Comparison of ENCODE assay signal across 30 cellular contexts in genomic region chr3:155512867-155513261, GRCh38.
"Had no signal": no experiment of that assay in that cellular context is flagged by ENCODE, and none has a peak within 500 bp of the region (broad histone marks: within the 10 kb centered on the region; RNA-seq: fewer than 3 reads in every experiment).

No MANE protein-coding gene starts in this region.

- H3K4me3 Mint-ChIP-seq: activated naive CD8-positive, alpha-beta T cell treated with anti-CD3 and anti-CD28 coated beads for 36 hours; effector memory CD8-positive, alpha-beta T cell; immature natural killer cell; memory B cell; naive thymus-derived CD4-positive, alpha-beta T cell; stimulated activated memory B cell treated with anti-CD40 and anti-IgM and Interleukin-4, amounts not matched to agents 10 μg/mL and 1 μg/mL and 100 μg/mL, for 72 hours; stimulated activated naive CD8-positive, alpha-beta T cell treated with anti-CD3 and anti-CD28 coated beads, Interleukin-15, amount 100 ng/mL, for 72 hours had no signal

- H3K9me3 ChIP-seq: adrenal gland, body of pancreas, heart left ventricle, ovary, prostate gland had no signal

- H3K4me1 ChIP-seq: adrenal gland, body of pancreas, heart left ventricle, prostate gland had no signal

- FAIRE-seq: small intestine had no signal

- H3K4me3 ChIP-seq: adrenal gland, body of pancreas, heart left ventricle, ovary, prostate gland had no signal

- H3K4me1 Mint-ChIP-seq: activated naive CD8-positive, alpha-beta T cell treated with anti-CD3 and anti-CD28 coated beads for 36 hours; immature natural killer cell; memory B cell; naive thymus-derived CD4-positive, alpha-beta T cell; stimulated activated memory B cell treated with anti-CD40 and anti-IgM and Interleukin-4, amounts not matched to agents 10 μg/mL and 1 μg/mL and 100 μg/mL, for 72 hours; stimulated activated naive CD8-positive, alpha-beta T cell treated with anti-CD3 and anti-CD28 coated beads, Interleukin-15, amount 100 ng/mL, for 72 hours had no signal

- DNase-seq: activated CD4-positive, alpha-beta T cell treated with anti-CD3 and anti-CD28 coated beads for 4 hours; activated CD4-positive, alpha-beta T cell treated with anti-CD3 and anti-CD28 coated beads, Interleukin-2, amount 50 U/mL, for 48 hours; activated CD4-positive, CD25-positive, alpha-beta regulatory T cell; activated CD8-positive, alpha-beta memory T cell treated with anti-CD3 and anti-CD28 coated beads for 24 hours; activated effector memory CD4-positive, alpha-beta T cell treated with Interleukin-2 at 50 U/mL for 16 hours; activated naive CD4-positive, alpha-beta T cell treated with Interleukin-2 at 50 U/mL for 16 hours; activated naive CD8-positive, alpha-beta T cell treated with anti-CD3 and anti-CD28 coated beads for 36 hours; adrenal gland; aorta; body of pancreas; caudate nucleus; cortex of kidney; effector memory CD8-positive, alpha-beta T cell; heart left ventricle; hypothalamus; immature natural killer cell; midbrain; naive thymus-derived CD4-positive, alpha-beta T cell; ovary; retina; small intestine; stimulated activated CD4-positive, alpha-beta T cell treated with anti-CD3 and anti-CD28 coated beads, Interleukin-1b, Interleukin-23, amount 100 ng/mL, for 48 hours; stimulated activated CD4-positive, alpha-beta T cell treated with anti-CD3 and anti-CD28 coated beads, Interleukin-4, amount 100 ng/mL, for 4 hours; stimulated activated CD8-positive, alpha-beta memory T cell treated with anti-CD3 and anti-CD28 coated beads, Interleukin-4, amount 100 ng/mL, for 48 hours; stimulated activated naive CD8-positive, alpha-beta T cell treated with anti-CD3 and anti-CD28 coated beads, Interleukin-15, amount 100 ng/mL, for 72 hours; substantia nigra had no signal

- H3K36me3 ChIP-seq: adrenal gland, heart left ventricle, ovary, prostate gland had no signal

- H3K27me3 ChIP-seq: adrenal gland, body of pancreas, heart left ventricle, ovary had no signal

- H3K27ac Mint-ChIP-seq: activated naive CD8-positive, alpha-beta T cell treated with anti-CD3 and anti-CD28 coated beads for 36 hours; effector memory CD8-positive, alpha-beta T cell; immature natural killer cell; memory B cell; naive thymus-derived CD4-positive, alpha-beta T cell; stimulated activated memory B cell treated with anti-CD40 and anti-IgM and Interleukin-4, amounts not matched to agents 10 μg/mL and 1 μg/mL and 100 μg/mL, for 72 hours; stimulated activated naive CD8-positive, alpha-beta T cell treated with anti-CD3 and anti-CD28 coated beads, Interleukin-15, amount 100 ng/mL, for 72 hours had no signal

- H3K27ac ChIP-seq: adrenal gland, body of pancreas, heart left ventricle, ovary, prostate gland had no signal

- H3K36me3 Mint-ChIP-seq: activated naive CD8-positive, alpha-beta T cell treated with anti-CD3 and anti-CD28 coated beads for 36 hours; memory B cell; stimulated activated memory B cell treated with anti-CD40 and anti-IgM and Interleukin-4, amounts not matched to agents 10 μg/mL and 1 μg/mL and 100 μg/mL, for 72 hours had no signal

- H3K27me3 Mint-ChIP-seq: activated naive CD8-positive, alpha-beta T cell treated with anti-CD3 and anti-CD28 coated beads for 36 hours; naive thymus-derived CD4-positive, alpha-beta T cell; stimulated activated naive CD8-positive, alpha-beta T cell treated with anti-CD3 and anti-CD28 coated beads, Interleukin-15, amount 100 ng/mL, for 72 hours had no signal

- ATAC-seq: body of pancreas; effector memory CD8-positive, alpha-beta T cell; heart left ventricle; naive thymus-derived CD4-positive, alpha-beta T cell; sciatic nerve; stimulated activated memory B cell treated with anti-CD40 and anti-IgM and Interleukin-4, amounts not matched to agents 10 μg/mL and 1 μg/mL and 100 μg/mL, for 72 hours; stimulated activated naive CD8-positive, alpha-beta T cell treated with anti-CD3 and anti-CD28 coated beads, Interleukin-15, amount 100 ng/mL, for 72 hours had no signal
